ENCODE assay signal across 1 cellular context in the genomic region with DNA sequence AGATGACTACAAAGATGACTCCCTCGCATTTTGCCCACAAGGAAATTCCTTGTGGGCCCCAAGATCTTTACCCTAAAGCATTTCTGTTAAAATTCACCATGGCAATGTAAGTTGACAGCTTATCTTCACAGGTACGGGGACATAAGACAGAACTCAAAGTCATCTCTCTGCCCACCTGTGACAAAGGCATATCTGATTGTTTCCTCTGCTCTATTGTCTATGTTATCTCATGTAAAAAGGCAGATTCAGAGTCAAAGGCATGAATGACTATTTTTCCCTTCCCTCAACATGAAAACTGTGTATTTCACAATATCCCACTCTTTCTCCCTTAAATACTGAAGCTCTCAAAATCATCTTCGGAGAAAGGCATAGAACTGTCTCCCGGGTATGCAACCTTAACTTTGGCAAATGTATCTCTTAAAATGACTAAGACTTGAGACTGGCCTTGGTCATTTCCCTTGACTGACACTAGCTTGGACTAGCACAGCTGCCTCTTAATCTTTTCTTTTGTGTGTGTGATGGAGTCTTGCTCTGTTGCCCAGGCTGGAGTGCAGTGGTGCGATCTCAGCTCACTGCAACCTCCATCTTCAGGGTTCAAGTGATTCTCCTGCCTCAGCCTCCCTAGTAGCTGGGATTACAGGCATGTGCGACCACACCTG.
TF ChIP-seq lines count a peak whose summit lies in the region.

No MANE protein-coding gene starts in this region.

TF ChIP-seq in GM23338, 12 proteins besides CTCF, POLR2A, EP300 and RAD21 (continued from another document):
- TF ChIP-seq ETS1 (IDR thresholded peaks at IDR 0.05), result no peak
